Comparison of ENCODE assay signal across 8 cellular contexts in the genomic region with DNA sequence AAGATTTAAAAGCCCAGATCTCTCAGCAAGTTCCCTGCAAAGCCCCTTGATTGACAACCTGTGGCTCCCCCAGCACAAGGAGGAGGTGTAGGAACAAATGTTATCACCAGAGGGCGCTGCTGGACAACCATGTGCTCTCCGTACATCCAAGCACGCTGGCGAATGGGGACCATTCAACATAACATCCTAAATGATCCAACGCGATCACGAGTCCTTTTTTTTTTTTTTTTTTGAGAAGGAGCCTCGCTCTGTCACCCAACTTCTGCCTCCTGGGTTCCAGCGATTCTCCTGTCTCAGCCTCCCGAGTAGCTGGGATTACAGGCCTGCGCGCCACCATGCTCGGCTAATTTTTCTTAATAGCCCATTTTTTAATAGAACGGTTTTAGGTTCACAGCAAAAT. TPM values are rescaled to one million over a fixed set of nuclear protein-coding genes. Genes with fewer than 3 reads are reported as not detected.
DNase-seq lines count a peak whose midpoint lies in the region; ATAC-seq, FAIRE-seq and TF ChIP-seq lines count a peak whose summit lies in the region.

No MANE protein-coding gene starts in this region.

- no peaks in the 10 kb centered on the region for H3K36me3 Mint-ChIP-seq in activated B cell treated with CpG ODN at 0.5 μM for 24 hours (ENCODE audit: low read depth)

- H3K4me3 ChIP-seq in bronchial epithelial cell (ENCODE audit: low read depth, low read length) = no peak overlapping the region

- H3K9me3 Mint-ChIP-seq in activated B cell treated with CpG ODN at 0.5 μM for 24 hours = peaks cover 11% of the 10 kb centered on the region

- H3K27me3 ChIP-seq in bronchial epithelial cell (ENCODE audit: control insufficient read depth, insufficient read depth, low read length) = no peaks in the 10 kb centered on the region

- TF ChIP-seq CTCF in activated B cell treated with CpG ODN at 0.5 μM for 24 hours (IDR thresholded peaks at IDR 0.05) (no peak), bronchial epithelial cell (IDR thresholded peaks at IDR 0.05; ENCODE audit: insufficient read depth, low read length, severe bottlenecking) (peak; percentile 81)

- peaks cover 1% of the 10 kb centered on the region for H3K4me1 Mint-ChIP-seq in activated B cell treated with CpG ODN at 0.5 μM for 24 hours

- POLR2A ChIA-PET in activated B cell treated with CpG ODN at 0.5 μM for 24 hours (lab: Charles Lee) = interaction anchor here (0.6 kb wide), 2 partner anchors 320 to 498 kb away, joined by 4 to 5 read pairs; no protein-coding TSS in a partner anchor

- ATAC-seq in activated B cell treated with CpG ODN at 0.5 μM for 24 hours (ENCODE audit: low read depth) = peak; percentile 75
- no peak for ATAC-seq in GM21529 (IDR thresholded peaks at IDR 0.05; ENCODE audit: unreplicated experiment)

- FAIRE-seq in GM19239 (lab: Jason Lieb, UNC) (peak; percentile 95), bronchial epithelial cell (lab: Jason Lieb, UNC) (no peak)

- H3K4me3 Mint-ChIP-seq in activated B cell treated with CpG ODN at 0.5 μM for 24 hours = no peak overlapping the region

- H3K27me3 Mint-ChIP-seq in activated B cell treated with CpG ODN at 0.5 μM for 24 hours = peaks cover 3% of the 10 kb centered on the region

- DNase-seq in 8988T (peak; percentile 73), GM19239 (ENCODE audit: insufficient read length, low spot score) (peak; percentile 65), NCI-H2227 treated with DMSO at 0.1 percent for 48 hours (lab: John Stamatoyannopoulos, UW) (peak; percentile 29), activated B cell treated with CpG ODN at 0.5 μM for 24 hours (peak; percentile 48), bronchial epithelial cell (ENCODE audit: low read depth) (peak; percentile 73), islet precursor cell (peak; percentile 89)
- peak; percentile 42 to 60 for DNase-seq in stimulated activated CD4-positive, alpha-beta T cell treated with anti-CD3 and anti-CD28 coated beads, Interleukin-1b, Interleukin-23, amount 100 ng/mL, for 1 hour (ENCODE audit: low read depth in 2 of 2)

- no peaks in the 10 kb centered on the region for H3K36me3 ChIP-seq in bronchial epithelial cell (ENCODE audit: control insufficient read depth, insufficient read depth, low read length)

- H3K27ac Mint-ChIP-seq in activated B cell treated with CpG ODN at 0.5 μM for 24 hours = no peak overlapping the region

- intact Hi-C loops in activated B cell treated with CpG ODN at 0.5 μM for 24 hours (cut with micrococcal nuclease) = loop anchor here (1.0 to 10.0 kb wide), 5 partner anchors 57 to 511 kb away; no protein-coding TSS in a partner anchor

- CTCF ChIA-PET in activated B cell treated with CpG ODN at 0.5 μM for 24 hours (lab: Charles Lee) = interaction anchor here (0.7 to 2.3 kb wide), 6 partner anchors 10 to 1401 kb away, joined by 3 to 8 read pairs (median 5); no protein-coding TSS in a partner anchor

RNA-seq across cellular contexts. Expression of gene NWD1, which starts 52.0 kb away (rescaled TPM):
- total RNA-seq in activated B cell treated with CpG ODN at 0.5 μM for 24 hours = 0.02 and 0.04 TPM in 2 replicates
- under 0.01 and 0.13 TPM in 2 replicates for total RNA-seq in bronchial epithelial cell

RNA-seq across cellular contexts. Expression of gene SIN3B, which starts 57.6 kb away (rescaled TPM):
- total RNA-seq in activated B cell treated with CpG ODN at 0.5 μM for 24 hours (63.7 and 73.1 TPM in 2 replicates), bronchial epithelial cell (18.4 and 28.8 TPM in 2 replicates)

Comparison
In these comparisons a context has a peak if more than half of its experiments do, and no peak if none do; other contexts are left out.
1. DNase-seq: peak in every context shown above with its lines; median percentile 89 in islet precursor cell; 73 in 8988T; 73 in bronchial epithelial cell; 65 in GM19239; 51 in stimulated activated CD4-positive, alpha-beta T cell treated with anti-CD3 and anti-CD28 coated beads, Interleukin-1b, Interleukin-23, amount 100 ng/mL, for 1 hour; 48 in activated B cell treated with CpG ODN at 0.5 μM for 24 hours; 29 in NCI-H2227 treated with DMSO at 0.1 percent for 48 hours.